ENCODE assay signal across 1 cellular context in the genomic region with DNA sequence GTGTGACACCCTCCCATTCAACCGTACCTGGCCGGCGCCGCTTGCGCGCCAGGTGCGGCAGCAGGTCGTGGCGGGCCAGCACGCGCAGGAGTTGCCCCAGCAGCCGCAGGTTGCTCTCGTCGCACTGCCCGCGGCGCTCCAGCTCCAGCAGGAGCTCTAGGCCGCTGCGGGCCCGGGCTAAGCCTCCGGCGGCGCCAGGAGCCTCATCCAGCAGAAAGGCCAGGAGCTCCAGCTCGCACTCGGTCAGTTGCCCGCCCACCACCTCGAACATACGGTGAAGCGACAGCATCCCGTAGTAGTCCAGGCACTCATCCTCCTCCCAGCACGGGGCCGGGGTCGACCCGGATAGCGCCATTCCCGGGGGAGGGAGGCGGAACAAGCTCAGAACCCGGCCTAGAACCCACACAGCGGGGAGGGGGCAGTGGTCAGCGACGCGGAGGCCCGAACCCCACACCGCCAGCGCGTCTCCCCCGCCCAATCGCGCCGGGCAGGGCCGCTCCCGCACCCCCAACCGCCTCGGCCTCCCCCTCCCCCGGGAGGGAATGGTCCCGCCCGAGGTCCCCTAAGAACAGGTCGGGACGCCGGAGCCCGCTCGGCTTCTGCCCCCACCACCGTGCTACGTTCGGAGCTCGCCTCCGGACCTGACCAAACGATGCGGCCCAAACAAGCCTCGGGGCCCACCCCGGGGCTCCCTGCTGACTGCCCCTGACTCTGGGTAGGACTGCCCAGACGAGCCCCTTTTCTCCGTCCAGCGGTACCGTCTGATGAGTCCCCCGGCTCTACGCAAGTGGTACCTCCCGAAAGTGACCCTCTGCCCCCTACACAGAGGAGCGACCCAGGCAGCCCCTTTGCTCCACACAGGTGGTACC.
TF ChIP-seq lines count a peak whose summit lies in the region.

No MANE protein-coding gene starts in this region.

TF ChIP-seq in HepG2, 621 proteins besides CTCF, POLR2A, EP300 and RAD21 (continued from another document and continues in another):
- TF ChIP-seq, protein P1, sequence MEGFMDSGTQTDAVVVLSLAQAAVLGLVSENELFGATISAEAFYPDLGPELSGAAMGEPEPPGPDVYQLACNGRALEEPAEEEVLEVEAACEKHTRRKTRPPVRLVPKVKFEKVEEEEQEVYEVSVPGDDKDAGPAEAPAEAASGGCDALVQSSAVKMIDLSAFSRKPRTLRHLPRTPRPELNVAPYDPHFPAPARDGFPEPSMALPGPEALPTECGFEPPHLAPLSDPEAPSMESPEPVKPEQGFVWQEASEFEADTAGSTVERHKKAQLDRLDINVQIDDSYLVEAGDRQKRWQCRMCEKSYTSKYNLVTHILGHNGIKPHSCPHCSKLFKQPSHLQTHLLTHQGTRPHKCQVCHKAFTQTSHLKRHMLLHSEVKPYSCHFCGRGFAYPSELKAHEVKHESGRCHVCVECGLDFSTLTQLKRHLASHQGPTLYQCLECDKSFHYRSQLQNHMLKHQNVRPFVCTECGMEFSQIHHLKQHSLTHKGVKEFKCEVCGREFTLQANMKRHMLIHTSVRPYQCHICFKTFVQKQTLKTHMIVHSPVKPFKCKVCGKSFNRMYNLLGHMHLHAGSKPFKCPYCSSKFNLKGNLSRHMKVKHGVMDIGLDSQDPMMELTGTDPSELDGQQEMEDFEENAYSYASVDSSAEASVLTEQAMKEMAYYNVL (CRISPR knock-in tag; IDR thresholded peaks at IDR 0.05; ENCODE audit: borderline replicate concordance): peak; percentile 22; the same call in 1 of the 2 replicates
- TF ChIP-seq, protein P2, sequence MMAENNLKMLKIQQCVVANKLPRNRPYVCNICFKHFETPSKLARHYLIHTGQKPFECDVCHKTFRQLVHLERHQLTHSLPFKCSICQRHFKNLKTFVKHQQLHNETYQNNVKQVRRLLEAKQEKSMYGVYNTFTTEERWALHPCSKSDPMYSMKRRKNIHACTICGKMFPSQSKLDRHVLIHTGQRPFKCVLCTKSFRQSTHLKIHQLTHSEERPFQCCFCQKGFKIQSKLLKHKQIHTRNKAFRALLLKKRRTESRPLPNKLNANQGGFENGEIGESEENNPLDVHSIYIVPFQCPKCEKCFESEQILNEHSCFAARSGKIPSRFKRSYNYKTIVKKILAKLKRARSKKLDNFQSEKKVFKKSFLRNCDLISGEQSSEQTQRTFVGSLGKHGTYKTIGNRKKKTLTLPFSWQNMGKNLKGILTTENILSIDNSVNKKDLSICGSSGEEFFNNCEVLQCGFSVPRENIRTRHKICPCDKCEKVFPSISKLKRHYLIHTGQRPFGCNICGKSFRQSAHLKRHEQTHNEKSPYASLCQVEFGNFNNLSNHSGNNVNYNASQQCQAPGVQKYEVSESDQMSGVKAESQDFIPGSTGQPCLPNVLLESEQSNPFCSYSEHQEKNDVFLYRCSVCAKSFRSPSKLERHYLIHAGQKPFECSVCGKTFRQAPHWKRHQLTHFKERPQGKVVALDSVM (CRISPR knock-in tag; IDR thresholded peaks at IDR 0.05): no peak
- TF ChIP-seq, protein P3, sequence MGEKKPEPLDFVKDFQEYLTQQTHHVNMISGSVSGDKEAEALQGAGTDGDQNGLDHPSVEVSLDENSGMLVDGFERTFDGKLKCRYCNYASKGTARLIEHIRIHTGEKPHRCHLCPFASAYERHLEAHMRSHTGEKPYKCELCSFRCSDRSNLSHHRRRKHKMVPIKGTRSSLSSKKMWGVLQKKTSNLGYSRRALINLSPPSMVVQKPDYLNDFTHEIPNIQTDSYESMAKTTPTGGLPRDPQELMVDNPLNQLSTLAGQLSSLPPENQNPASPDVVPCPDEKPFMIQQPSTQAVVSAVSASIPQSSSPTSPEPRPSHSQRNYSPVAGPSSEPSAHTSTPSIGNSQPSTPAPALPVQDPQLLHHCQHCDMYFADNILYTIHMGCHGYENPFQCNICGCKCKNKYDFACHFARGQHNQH (CRISPR knock-in tag; IDR thresholded peaks at IDR 0.05): no peak
- TF ChIP-seq, protein P4, sequence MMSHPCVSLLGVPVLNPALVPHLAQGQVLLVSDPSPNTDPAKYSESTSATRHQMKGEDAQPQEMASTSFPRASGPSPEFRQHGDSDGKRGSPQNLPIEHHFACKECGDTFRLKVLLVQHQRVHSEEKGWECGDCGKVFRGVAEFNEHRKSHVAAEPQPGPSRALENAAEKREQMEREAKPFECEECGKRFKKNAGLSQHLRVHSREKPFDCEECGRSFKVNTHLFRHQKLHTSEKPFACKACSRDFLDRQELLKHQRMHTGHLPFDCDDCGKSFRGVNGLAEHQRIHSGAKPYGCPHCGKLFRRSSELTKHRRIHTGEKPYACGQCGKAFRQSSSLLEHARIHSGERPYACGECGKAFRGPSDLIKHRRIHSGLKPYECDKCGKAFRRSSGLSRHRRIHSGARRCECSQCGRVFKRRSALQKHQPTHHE (CRISPR knock-in tag; IDR thresholded peaks at IDR 0.05; ENCODE audit: borderline replicate concordance): no peak
- TF ChIP-seq CENPT (CRISPR knock-in tag; IDR thresholded peaks at IDR 0.05; ENCODE audit: low read depth) (no peak), GLI4 (CRISPR knock-in tag; IDR thresholded peaks at IDR 0.05; ENCODE audit: borderline replicate concordance) (no peak), RBM22 (optimal IDR thresholded peaks at IDR 0.05; ENCODE audit: low read length) (no peak), KDM6A (CRISPR knock-in tag; IDR thresholded peaks at IDR 0.05; ENCODE audit: low read depth) (no peak), CEBPG (CRISPR knock-in tag; IDR thresholded peaks at IDR 0.05) (no peak), ZNF180 (CRISPR knock-in tag; IDR thresholded peaks at IDR 0.05; ENCODE audit: borderline replicate concordance, low read depth) (no peak), SMARCC2 (IDR thresholded peaks at IDR 0.05) (no peak), HMGA1 (CRISPR knock-in tag; conservative IDR thresholded peaks at IDR 0.05) (no peak), PHF21A (CRISPR knock-in tag; IDR thresholded peaks at IDR 0.05) (no peak), CHD2 (IDR thresholded peaks at IDR 0.05; ENCODE audit: low read depth, low read length) (no peak), ZNF841 (CRISPR knock-in tag; IDR thresholded peaks at IDR 0.05; ENCODE audit: borderline replicate concordance) (no peak), SP1 (IDR thresholded peaks at IDR 0.05) (no peak), SP1 (CRISPR knock-in tag; IDR thresholded peaks at IDR 0.05) (no peak), THAP11 (CRISPR knock-in tag; IDR thresholded peaks at IDR 0.05) (no peak), ZNF577 (CRISPR knock-in tag; IDR thresholded peaks at IDR 0.05; ENCODE audit: borderline replicate concordance, low read depth) (no peak), ZNF10 (CRISPR knock-in tag; IDR thresholded peaks at IDR 0.05; ENCODE audit: borderline replicate concordance, low read depth) (no peak), RFX3 (CRISPR knock-in tag; IDR thresholded peaks at IDR 0.05) (no peak), PAWR (CRISPR knock-in tag; IDR thresholded peaks at IDR 0.05; ENCODE audit: borderline replicate concordance) (no peak), ZKSCAN1 (IDR thresholded peaks at IDR 0.05; ENCODE audit: low read length) (no peak), ZSCAN12 (CRISPR knock-in tag; IDR thresholded peaks at IDR 0.05) (no peak), ZNF232 (CRISPR knock-in tag; IDR thresholded peaks at IDR 0.05; ENCODE audit: borderline replicate concordance) (no peak), POGZ (CRISPR knock-in tag; IDR thresholded peaks at IDR 0.05) (peak; percentile 16; the same call in 1 of the 2 replicates), ZNF558 (CRISPR knock-in tag; IDR thresholded peaks at IDR 0.05; ENCODE audit: borderline replicate concordance) (0 out of 2 replicates have a peak, but pooled peaks have one; percentile 17), ELF3 (CRISPR knock-in tag; IDR thresholded peaks at IDR 0.05) (no peak), ZNF207 (IDR thresholded peaks at IDR 0.05; ENCODE audit: borderline replicate concordance) (no peak), ZNF883 (CRISPR knock-in tag; IDR thresholded peaks at IDR 0.05; ENCODE audit: not compliant biosample characterization) (no peak), ZNF768 (CRISPR knock-in tag; IDR thresholded peaks at IDR 0.05) (0 out of 2 replicates have a peak, but pooled peaks have one; percentile 25), ZNF468 (CRISPR knock-in tag; IDR thresholded peaks at IDR 0.05) (no peak), CREM (IDR thresholded peaks at IDR 0.05) (no peak), CREM (CRISPR knock-in tag; IDR thresholded peaks at IDR 0.05) (no peak), KLF15 (CRISPR knock-in tag; IDR thresholded peaks at IDR 0.05; ENCODE audit: borderline replicate concordance) (no peak; the same call in 1 of the 2 replicates), ZNF782 (CRISPR knock-in tag; IDR thresholded peaks at IDR 0.05; ENCODE audit: borderline replicate concordance) (peak; percentile 34; the same call in 1 of the 2 replicates), TBX2 (CRISPR knock-in tag; IDR thresholded peaks at IDR 0.05; ENCODE audit: borderline replicate concordance) (peak; percentile 7; the same call in 1 of the 2 replicates)
- TF ChIP-seq, protein P5, sequence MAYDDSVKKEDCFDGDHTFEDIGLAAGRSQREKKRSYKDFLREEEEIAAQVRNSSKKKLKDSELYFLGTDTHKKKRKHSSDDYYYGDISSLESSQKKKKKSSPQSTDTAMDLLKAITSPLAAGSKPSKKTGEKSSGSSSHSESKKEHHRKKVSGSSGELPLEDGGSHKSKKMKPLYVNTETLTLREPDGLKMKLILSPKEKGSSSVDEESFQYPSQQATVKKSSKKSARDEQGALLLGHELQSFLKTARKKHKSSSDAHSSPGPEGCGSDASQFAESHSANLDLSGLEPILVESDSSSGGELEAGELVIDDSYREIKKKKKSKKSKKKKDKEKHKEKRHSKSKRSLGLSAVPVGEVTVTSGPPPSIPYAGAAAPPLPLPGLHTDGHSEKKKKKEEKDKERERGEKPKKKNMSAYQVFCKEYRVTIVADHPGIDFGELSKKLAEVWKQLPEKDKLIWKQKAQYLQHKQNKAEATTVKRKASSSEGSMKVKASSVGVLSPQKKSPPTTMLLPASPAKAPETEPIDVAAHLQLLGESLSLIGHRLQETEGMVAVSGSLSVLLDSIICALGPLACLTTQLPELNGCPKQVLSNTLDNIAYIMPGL (CRISPR knock-in tag; IDR thresholded peaks at IDR 0.05; ENCODE audit: borderline replicate concordance in 1 of 2, low read depth in 1 of 2): peak in 1 of 2 experiments; percentile 5; a peak in 1 of 4 replicates
- TF ChIP-seq, protein P6, sequence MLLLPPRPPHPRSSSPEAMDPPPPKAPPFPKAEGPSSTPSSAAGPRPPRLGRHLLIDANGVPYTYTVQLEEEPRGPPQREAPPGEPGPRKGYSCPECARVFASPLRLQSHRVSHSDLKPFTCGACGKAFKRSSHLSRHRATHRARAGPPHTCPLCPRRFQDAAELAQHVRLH (CRISPR knock-in tag; IDR thresholded peaks at IDR 0.05; ENCODE audit: borderline replicate concordance, low read depth): no peak
- TF ChIP-seq, protein P7, sequence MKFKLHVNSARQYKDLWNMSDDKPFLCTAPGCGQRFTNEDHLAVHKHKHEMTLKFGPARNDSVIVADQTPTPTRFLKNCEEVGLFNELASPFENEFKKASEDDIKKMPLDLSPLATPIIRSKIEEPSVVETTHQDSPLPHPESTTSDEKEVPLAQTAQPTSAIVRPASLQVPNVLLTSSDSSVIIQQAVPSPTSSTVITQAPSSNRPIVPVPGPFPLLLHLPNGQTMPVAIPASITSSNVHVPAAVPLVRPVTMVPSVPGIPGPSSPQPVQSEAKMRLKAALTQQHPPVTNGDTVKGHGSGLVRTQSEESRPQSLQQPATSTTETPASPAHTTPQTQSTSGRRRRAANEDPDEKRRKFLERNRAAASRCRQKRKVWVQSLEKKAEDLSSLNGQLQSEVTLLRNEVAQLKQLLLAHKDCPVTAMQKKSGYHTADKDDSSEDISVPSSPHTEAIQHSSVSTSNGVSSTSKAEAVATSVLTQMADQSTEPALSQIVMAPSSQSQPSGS (CRISPR knock-in tag; IDR thresholded peaks at IDR 0.05): no peak
- TF ChIP-seq, protein P8, sequence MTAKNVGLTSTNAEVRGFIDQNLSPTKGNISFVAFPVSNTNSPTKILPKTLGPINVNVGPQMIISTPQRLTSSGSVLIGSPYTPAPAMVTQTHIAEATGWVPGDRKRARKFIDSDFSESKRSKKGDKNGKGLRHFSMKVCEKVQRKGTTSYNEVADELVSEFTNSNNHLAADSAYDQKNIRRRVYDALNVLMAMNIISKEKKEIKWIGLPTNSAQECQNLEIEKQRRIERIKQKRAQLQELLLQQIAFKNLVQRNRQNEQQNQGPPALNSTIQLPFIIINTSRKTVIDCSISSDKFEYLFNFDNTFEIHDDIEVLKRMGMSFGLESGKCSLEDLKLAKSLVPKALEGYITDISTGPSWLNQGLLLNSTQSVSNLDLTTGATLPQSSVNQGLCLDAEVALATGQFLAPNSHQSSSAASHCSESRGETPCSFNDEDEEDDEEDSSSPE (CRISPR knock-in tag; IDR thresholded peaks at IDR 0.05): 0 out of 2 replicates have a peak, but pooled peaks have one; percentile 21
- TF ChIP-seq, protein P9, sequence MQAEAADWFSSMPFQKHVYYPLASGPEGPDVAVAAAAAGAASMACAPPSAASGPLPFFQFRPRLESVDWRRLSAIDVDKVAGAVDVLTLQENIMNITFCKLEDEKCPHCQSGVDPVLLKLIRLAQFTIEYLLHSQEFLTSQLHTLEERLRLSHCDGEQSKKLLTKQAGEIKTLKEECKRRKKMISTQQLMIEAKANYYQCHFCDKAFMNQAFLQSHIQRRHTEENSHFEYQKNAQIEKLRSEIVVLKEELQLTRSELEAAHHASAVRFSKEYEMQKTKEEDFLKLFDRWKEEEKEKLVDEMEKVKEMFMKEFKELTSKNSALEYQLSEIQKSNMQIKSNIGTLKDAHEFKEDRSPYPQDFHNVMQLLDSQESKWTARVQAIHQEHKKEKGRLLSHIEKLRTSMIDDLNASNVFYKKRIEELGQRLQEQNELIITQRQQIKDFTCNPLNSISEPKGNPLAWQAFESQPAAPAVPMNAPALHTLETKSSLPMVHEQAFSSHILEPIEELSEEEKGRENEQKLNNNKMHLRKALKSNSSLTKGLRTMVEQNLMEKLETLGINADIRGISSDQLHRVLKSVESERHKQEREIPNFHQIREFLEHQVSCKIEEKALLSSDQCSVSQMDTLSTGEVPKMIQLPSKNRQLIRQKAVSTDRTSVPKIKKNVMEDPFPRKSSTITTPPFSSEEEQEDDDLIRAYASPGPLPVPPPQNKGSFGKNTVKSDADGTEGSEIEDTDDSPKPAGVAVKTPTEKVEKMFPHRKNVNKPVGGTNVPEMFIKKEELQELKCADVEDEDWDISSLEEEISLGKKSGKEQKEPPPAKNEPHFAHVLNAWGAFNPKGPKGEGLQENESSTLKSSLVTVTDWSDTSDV (CRISPR knock-in tag; IDR thresholded peaks at IDR 0.05): no peak
- TF ChIP-seq, protein P10, sequence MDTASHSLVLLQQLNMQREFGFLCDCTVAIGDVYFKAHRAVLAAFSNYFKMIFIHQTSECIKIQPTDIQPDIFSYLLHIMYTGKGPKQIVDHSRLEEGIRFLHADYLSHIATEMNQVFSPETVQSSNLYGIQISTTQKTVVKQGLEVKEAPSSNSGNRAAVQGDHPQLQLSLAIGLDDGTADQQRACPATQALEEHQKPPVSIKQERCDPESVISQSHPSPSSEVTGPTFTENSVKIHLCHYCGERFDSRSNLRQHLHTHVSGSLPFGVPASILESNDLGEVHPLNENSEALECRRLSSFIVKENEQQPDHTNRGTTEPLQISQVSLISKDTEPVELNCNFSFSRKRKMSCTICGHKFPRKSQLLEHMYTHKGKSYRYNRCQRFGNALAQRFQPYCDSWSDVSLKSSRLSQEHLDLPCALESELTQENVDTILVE (CRISPR knock-in tag; IDR thresholded peaks at IDR 0.05): no peak
